ENCODE assay signal across 31 cellular contexts in genomic region chr17:69573396-69573795, GRCh38.
"Had no signal": no experiment of that assay in that cellular context is flagged by ENCODE, and none has a peak within 500 bp of the region (broad histone marks: within the 10 kb centered on the region; RNA-seq: fewer than 3 reads in every experiment).

No MANE protein-coding gene starts in this region.

- H3K4me1 ChIP-seq: body of pancreas had no signal

- H3K36me3 Mint-ChIP-seq: activated naive CD4-positive, alpha-beta T cell treated with anti-CD3 and anti-CD28 coated beads, Interleukin-2, amount 50 U/mL, for 24 hours; immature natural killer cell; natural killer cell treated with Interleukin-12 subunit alpha and Interleukin-12 subunit beta and Interleukin-15 and Interleukin-18, amount 100 ng/mL, for 72 hours had no signal

- H3K4me2 ChIP-seq: hepatocyte had no signal

- H3K27ac ChIP-seq: body of pancreas, cardiac muscle cell, hepatocyte, neutrophil, psoas muscle, right atrium auricular region, WERI-Rb-1 had no signal

- FAIRE-seq: endometrium, TTC549, urothelium cell line had no signal

- H2AFZ ChIP-seq: hepatocyte had no signal

- H3K36me3 ChIP-seq: cardiac muscle cell, left ventricle myocardium inferior, neutrophil, ovary, right atrium auricular region, tibial nerve, WERI-Rb-1 had no signal

- H3K79me2 ChIP-seq: hepatocyte had no signal

- H3K9me3 ChIP-seq: body of pancreas, left ventricle myocardium inferior, neutrophil, ovary, psoas muscle, right atrium auricular region, tibial nerve had no signal

- H3K4me3 ChIP-seq: body of pancreas, cardiac muscle cell, hepatocyte, left ventricle myocardium inferior, ovary, psoas muscle, right atrium auricular region, tibial nerve had no signal

- DNase-seq: activated CD4-positive, alpha-beta T cell treated with anti-CD3 and anti-CD28 coated beads, Interleukin-2, amount 50 U/mL, for 1 hour; activated CD4-positive, CD25-positive, alpha-beta regulatory T cell treated with anti-CD3 and anti-CD28 coated beads, Interleukin-2, amount 50 U/mL, for 72 hours; activated CD8-positive, alpha-beta T cell treated with anti-CD3 and anti-CD28 coated beads, Interleukin-2, amount 10 ng/mL, durations not matched to agents 7 days and 5 days; activated gamma-delta T cell treated with Interleukin-2 at 50 U/mL for 16 hours; anterior cingulate cortex; body of pancreas; effector CD4-positive, alpha-beta T cell; erythroblast; foreskin melanocyte; glutamatergic neuron; immature natural killer cell; left ventricle myocardium inferior; midbrain; ovary; psoas muscle; stimulated activated CD4-positive, alpha-beta T cell treated with anti-CD3 and anti-CD28 coated beads, Interleukin-4, amount 100 ng/mL, for 4 hours; stimulated activated naive CD8-positive, alpha-beta T cell treated with anti-CD3 and anti-CD28 coated beads, Interleukin-15, Interleukin-2, amounts not matched to agents 100 U/mL and 50 U/mL, for 24 hours; substantia nigra; WERI-Rb-1 had no signal

- H3K27me3 ChIP-seq: body of pancreas, hepatocyte, ovary, right atrium auricular region, tibial nerve had no signal

- H3K9me3 Mint-ChIP-seq: activated naive CD4-positive, alpha-beta T cell treated with anti-CD3 and anti-CD28 coated beads, Interleukin-2, amount 50 U/mL, for 24 hours; activated T-helper 1 cell treated with anti-CD3 and anti-CD28 coated beads, Interleukin-12 subunit alpha, Interleukin-12 subunit beta, Interleukin-2, Interleukin-4 antibody, amounts not matched to agents 30 ng/mL and 10 ng/mL and 1 ng/mL, durations not matched to agents 14 hours and 24 hours and 36 hours; dendritic cell treated with granulocyte-macrophage colony-stimulating factor and Interleukin-4, amounts not matched to agents 40 ng/mL and 50 ng/mL, for 4 days; immature natural killer cell; natural killer cell treated with Interleukin-12 subunit alpha and Interleukin-12 subunit beta and Interleukin-15 and Interleukin-18, amount 100 ng/mL, for 72 hours had no signal

- H3K4me3 Mint-ChIP-seq: activated CD8-positive, alpha-beta T cell treated with anti-CD3 and anti-CD28 coated beads, Interleukin-2, amount 10 ng/mL, durations not matched to agents 7 days and 5 days; activated naive CD4-positive, alpha-beta T cell treated with anti-CD3 and anti-CD28 coated beads, Interleukin-2, amount 50 U/mL, for 24 hours; activated T-helper 1 cell treated with anti-CD3 and anti-CD28 coated beads, Interleukin-12 subunit alpha, Interleukin-12 subunit beta, Interleukin-2, Interleukin-4 antibody, amounts not matched to agents 30 ng/mL and 10 ng/mL and 1 ng/mL, durations not matched to agents 14 hours and 24 hours and 36 hours; dendritic cell treated with granulocyte-macrophage colony-stimulating factor and Interleukin-4, amounts not matched to agents 40 ng/mL and 50 ng/mL, for 4 days; immature natural killer cell; natural killer cell treated with Interleukin-12 subunit alpha and Interleukin-12 subunit beta and Interleukin-15 and Interleukin-18, amount 100 ng/mL, for 72 hours had no signal

- H3K27ac Mint-ChIP-seq: activated CD8-positive, alpha-beta T cell treated with anti-CD3 and anti-CD28 coated beads, Interleukin-2, amount 10 ng/mL, durations not matched to agents 7 days and 5 days; activated naive CD4-positive, alpha-beta T cell treated with anti-CD3 and anti-CD28 coated beads, Interleukin-2, amount 50 U/mL, for 24 hours; activated T-helper 1 cell treated with anti-CD3 and anti-CD28 coated beads, Interleukin-12 subunit alpha, Interleukin-12 subunit beta, Interleukin-2, Interleukin-4 antibody, amounts not matched to agents 30 ng/mL and 10 ng/mL and 1 ng/mL, durations not matched to agents 14 hours and 24 hours and 36 hours; dendritic cell treated with granulocyte-macrophage colony-stimulating factor and Interleukin-4, amounts not matched to agents 40 ng/mL and 50 ng/mL, for 4 days; immature natural killer cell; natural killer cell treated with Interleukin-12 subunit alpha and Interleukin-12 subunit beta and Interleukin-15 and Interleukin-18, amount 100 ng/mL, for 72 hours had no signal
